In the genomic region with DNA sequence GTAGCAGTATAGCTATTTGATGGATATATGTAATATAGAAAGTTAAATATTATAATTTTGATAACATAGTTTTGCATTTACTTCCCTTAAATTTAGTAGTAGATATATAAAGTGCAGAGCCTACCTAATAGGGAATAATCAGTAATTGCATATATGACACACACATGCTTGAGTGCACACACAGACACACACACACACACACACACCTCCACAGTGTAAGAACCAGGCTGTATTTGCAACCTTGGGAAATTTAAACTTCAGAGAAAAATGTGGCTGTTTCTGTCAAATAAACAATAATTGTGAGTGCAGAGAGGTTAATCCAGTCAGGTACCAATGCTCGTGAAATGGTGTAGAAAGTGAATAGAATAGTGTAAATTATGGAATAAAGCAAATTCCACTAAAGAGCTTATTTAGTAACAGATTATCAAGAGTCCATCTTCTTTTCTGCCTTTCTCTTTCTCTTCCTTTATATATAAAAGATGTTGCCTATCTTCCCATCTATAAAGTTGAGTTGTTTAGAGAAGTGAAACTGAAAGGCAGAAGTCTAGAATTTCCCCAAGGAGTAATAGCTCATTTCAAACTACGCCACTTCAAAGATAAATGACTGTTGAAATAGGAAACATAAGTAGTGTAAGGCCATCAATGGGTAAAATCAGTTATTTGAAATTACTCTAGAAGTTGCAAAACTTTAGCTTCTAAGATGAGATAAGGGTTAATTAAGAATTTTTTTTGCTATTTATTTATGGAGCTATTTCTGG, we compare ENCODE assay signal across 9 cellular contexts.
A peak's percentile ranks its signal among the peaks of the same experiment; 100 is the strongest.
DNase-seq lines count a peak whose midpoint lies in the region; ATAC-seq and TF ChIP-seq lines count a peak whose summit lies in the region.
"Had no signal": no experiment of that assay in that cellular context is flagged by ENCODE, and none has a peak within 500 bp of the region (broad histone marks: within the 10 kb centered on the region; RNA-seq: fewer than 3 reads in every experiment).

No MANE protein-coding gene starts in this region.

- H3K27me3 Mint-ChIP-seq in naive thymus-derived CD8-positive, alpha-beta T cell, result no peaks in the 10 kb centered on the region

- ATAC-seq in GM19043 (IDR thresholded peaks at IDR 0.05; ENCODE audit: low read depth, unreplicated experiment) (peak; percentile 99), HG02870 (IDR thresholded peaks at IDR 0.05; ENCODE audit: unreplicated experiment) (peak; percentile 100), PC-3 (no peak)
- peak; percentile 52 to 56 for ATAC-seq in naive thymus-derived CD8-positive, alpha-beta T cell

- H4K20me1 ChIP-seq in OCI-LY1 (ENCODE audit: insufficient read depth, low read length), result no peaks in the 10 kb centered on the region
- no peaks in the 10 kb centered on the region for H4K20me1 ChIP-seq in PC-3 (ENCODE audit: low read length)

- H3K79me2 ChIP-seq in OCI-LY1 (ENCODE audit: insufficient read depth, low read length) (no peaks in the 10 kb centered on the region), PC-3 (ENCODE audit: low read length) (no peaks in the 10 kb centered on the region)

- H3K4me1 ChIP-seq in OCI-LY1 (ENCODE audit: insufficient read depth, low read length, severe bottlenecking) (peaks cover 62% of the 10 kb centered on the region), PC-3 (ENCODE audit: insufficient read depth, low read length) (no peaks in the 10 kb centered on the region)

- BruUV-seq in PC-3 (replicated peaks; lab: Mats Ljungman, UMichigan), result no TSS peak

- H3K9me3 Mint-ChIP-seq in naive thymus-derived CD8-positive, alpha-beta T cell, result no peaks in the 10 kb centered on the region

- DNase-seq in naive thymus-derived CD8-positive, alpha-beta T cell, result peak in 2 of 10 donors; percentile 2 to 5
- DNase-seq in AG20443 (ENCODE audit: low spot score), result no peak
- no peak for DNase-seq in NCI-H510A (lab: John Stamatoyannopoulos, UW)
- DNase-seq in PC-3, result no peak
- DNase-seq: NCI-H345 had no signal

- intact Hi-C loops in PC-3 (cut with micrococcal nuclease), result no loop called here

- H2AFZ ChIP-seq in OCI-LY1 (ENCODE audit: low read length), result no peak overlapping the region
- H2AFZ ChIP-seq in PC-3 (ENCODE audit: low read length), result no peak overlapping the region

- peak overlapping the region; percentile 48 for H3K4me3 ChIP-seq in OCI-LY1 (ENCODE audit: low read depth, low read length, poor library complexity, severe bottlenecking)
- H3K4me3 ChIP-seq in PC-3 (ENCODE audit: low read length), result no peak overlapping the region
- H3K4me3 ChIP-seq: skin epidermis had no signal

- CTCF ChIA-PET in PC-3 (lab: Charles Lee), result no interaction called here

- peaks cover 0 to 8% (median 7%) of the 10 kb centered on the region in 4 donors for H3K4me1 Mint-ChIP-seq in naive thymus-derived CD8-positive, alpha-beta T cell

- H3K27ac ChIP-seq in OCI-LY1 (ENCODE audit: low read depth, low read length, poor library complexity, severe bottlenecking), result peak overlapping the region; percentile 99
- no peak overlapping the region for H3K27ac ChIP-seq in PC-3 (ENCODE audit: low read length)

- H3K9ac ChIP-seq in OCI-LY1 (ENCODE audit: low read length) (peak overlapping the region; percentile 65), PC-3 (ENCODE audit: low read length) (no peak overlapping the region)

- no peaks in the 10 kb centered on the region for H3K9me2 ChIP-seq in OCI-LY1 (ENCODE audit: low read depth, low read length)
- H3K9me2 ChIP-seq in PC-3 (replicated peaks; ENCODE audit: low read length), result no peaks in the 10 kb centered on the region

- H3K9me3 ChIP-seq in OCI-LY1 (ENCODE audit: low read length), result no peaks in the 10 kb centered on the region
- no peaks in the 10 kb centered on the region for H3K9me3 ChIP-seq in PC-3 (ENCODE audit: low read length)

- peak overlapping the region; percentile 52 to 81 (median 70) for H3K4me3 Mint-ChIP-seq in naive thymus-derived CD8-positive, alpha-beta T cell

- H3K36me3 ChIP-seq in OCI-LY1 (ENCODE audit: insufficient read depth, low read length), result no peaks in the 10 kb centered on the region
- no peaks in the 10 kb centered on the region for H3K36me3 ChIP-seq in PC-3 (ENCODE audit: low read depth, low read length)

- H3K27me3 ChIP-seq in OCI-LY1 (ENCODE audit: insufficient read depth, low read length) (no peaks in the 10 kb centered on the region), PC-3 (ENCODE audit: low read length) (no peaks in the 10 kb centered on the region)

- TF ChIP-seq CTCF in OCI-LY1 (IDR thresholded peaks at IDR 0.05; ENCODE audit: low read length) (no peak), PC-3 (conservative IDR thresholded peaks at IDR 0.05; ENCODE audit: low read depth, low read length) (no peak)

- H3K27ac Mint-ChIP-seq in naive thymus-derived CD8-positive, alpha-beta T cell, result peak overlapping the region in 9 of 10 donors; percentile 5 to 89 (median 61)

- no peaks in the 10 kb centered on the region for H3K36me3 Mint-ChIP-seq in naive thymus-derived CD8-positive, alpha-beta T cell

- POLR2A ChIA-PET in naive thymus-derived CD8-positive, alpha-beta T cell (lab: Charles Lee), result interaction anchor here (1.0 kb wide), 1 partner anchor 61 kb away, joined by 3 read pairs; no protein-coding TSS in a partner anchor
- POLR2A ChIA-PET in PC-3 (lab: Charles Lee; ENCODE audit: unreplicated experiment), result no interaction called here

- peaks cover 6% of the 10 kb centered on the region; the same call in 1 of the 2 replicates for H3F3A ChIP-seq in OCI-LY1 (ENCODE audit: insufficient read depth, low read length)
- H3F3A ChIP-seq in PC-3 (ENCODE audit: low read length, unreplicated experiment), result no peaks in the 10 kb centered on the region

- peak overlapping the region; percentile 68 for H3K4me2 ChIP-seq in OCI-LY1 (ENCODE audit: low read length)
- no peak overlapping the region for H3K4me2 ChIP-seq in PC-3 (ENCODE audit: low read length)
